26 cellular contexts compared by ENCODE assay signal in the genomic region with DNA sequence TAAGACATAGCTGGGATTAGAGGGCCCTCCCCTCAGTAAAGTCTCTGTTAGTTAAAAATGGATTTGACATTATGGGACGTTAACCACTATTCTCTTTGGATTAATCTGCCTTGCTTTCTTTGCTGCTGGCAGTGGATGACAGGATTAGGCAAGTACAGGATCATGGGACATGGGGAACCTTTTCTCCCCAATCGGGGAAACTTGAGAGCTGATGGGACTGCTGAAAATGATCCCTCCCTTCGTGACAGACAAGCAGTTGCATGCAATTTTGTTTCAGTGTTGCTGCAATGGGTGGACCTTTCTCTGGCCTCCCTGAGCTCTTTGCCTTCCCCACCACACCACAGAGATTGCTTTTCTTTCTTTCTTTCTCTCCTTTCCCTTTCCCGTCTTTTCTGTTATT.
"Had no signal": no experiment of that assay in that cellular context is flagged by ENCODE, and none has a peak within 500 bp of the region (broad histone marks: within the 10 kb centered on the region; RNA-seq: fewer than 3 reads in every experiment).

No MANE protein-coding gene starts in this region.

- H3K36me3 ChIP-seq: ascending aorta, Peyer's patch had no signal

- ATAC-seq: activated CD8-positive, alpha-beta T cell treated with anti-CD3 and anti-CD28 coated beads, Interleukin-2, amount 10 ng/mL, durations not matched to agents 7 days and 5 days; body of pancreas; T-helper 17 cell; WTC11 had no signal

- H3K4me1 ChIP-seq: ascending aorta, body of pancreas, Peyer's patch had no signal

- H3K27ac ChIP-seq: ascending aorta, body of pancreas, KMS-11, Peyer's patch, RWPE1 had no signal

- H3K4me3 ChIP-seq: ascending aorta, body of pancreas, Peyer's patch had no signal

- H3K4me2 ChIP-seq: KMS-11 had no signal

- H3K9ac ChIP-seq: KMS-11 had no signal

- H3K27me3 ChIP-seq: ascending aorta, body of pancreas, Peyer's patch had no signal

- DNase-seq: activated CD4-positive, alpha-beta T cell treated with anti-CD3 and anti-CD28 coated beads for 48 hours; activated CD4-positive, alpha-beta T cell treated with anti-CD3 and anti-CD28 coated beads, Interleukin-2, amount 50 U/mL, for 4 hours; activated CD4-positive, CD25-positive, alpha-beta regulatory T cell treated with anti-CD3 and anti-CD28 coated beads, Interleukin-2, amount 50 U/mL, for 72 hours; activated CD8-positive, alpha-beta memory T cell treated with anti-CD3 and anti-CD28 coated beads, Interleukin-2, amount 50 U/mL, for 48 hours; activated CD8-positive, alpha-beta T cell treated with anti-CD3 and anti-CD28 coated beads, Interleukin-2, amount 10 ng/mL, durations not matched to agents 7 days and 5 days; activated naive CD4-positive, alpha-beta T cell treated with anti-CD3 and anti-CD28 coated beads, Interleukin-2, amount 50 U/mL, for 16 hours; activated naive CD8-positive, alpha-beta T cell treated with anti-CD3 and anti-CD28 coated beads, Interleukin-2, amount 10 ng/mL, durations not matched to agents 7 days and 5 days; activated T-cell treated with anti-CD3 and anti-CD28 coated beads, Interleukin-2, amount 50 U/mL, for 1 hour; body of pancreas; NCI-H1092 treated with DMSO at 0.1 percent for 48 hours; NCI-H1417 treated with DMSO at 0.1 percent for 48 hours; NCI-H1694; NCI-H2029 treated with DMSO at 0.1 percent for 48 hours; NCI-H345; NCI-H510A; NCI-H526 treated with DMSO at 0.1 percent for 48 hours; NCI-H82; OCI-M1; Peyer's patch; SHP77 treated with DMSO at 0.1 percent for 48 hours; T-helper 17 cell; T-helper 9 cell had no signal

- H3K9me3 ChIP-seq: ascending aorta, body of pancreas, Peyer's patch had no signal
